Comparison of ENCODE assay signal across 13 cellular contexts in genomic region chr17:1002771-1003555, GRCh38. TPM values are rescaled to one million over a fixed set of nuclear protein-coding genes. Genes with fewer than 3 reads are reported as not detected.
A peak's percentile ranks its signal among the peaks of the same experiment; 100 is the strongest.
DNase-seq lines count a peak whose midpoint lies in the region; ATAC-seq and TF ChIP-seq lines count a peak whose summit lies in the region.
"Had no signal": no experiment of that assay in that cellular context is flagged by ENCODE, and none has a peak within 500 bp of the region (broad histone marks: within the 10 kb centered on the region; RNA-seq: fewer than 3 reads in every experiment).

No MANE protein-coding gene starts in this region.

- peak; percentile 4 to 42 for ATAC-seq in left cardiac atrium
- no peak for ATAC-seq in gastrocnemius medialis
- no peak for ATAC-seq in HG02798 (IDR thresholded peaks at IDR 0.05; ENCODE audit: poor library complexity, unreplicated experiment)
- ATAC-seq in effector memory CD8-positive, alpha-beta T cell (replicated peaks): no peak
- ATAC-seq: naive thymus-derived CD4-positive, alpha-beta T cell had no signal

- H3K36me3 ChIP-seq in gastrocnemius medialis: peaks cover 0 to 37% of the 10 kb centered on the region in 2 donors
- peaks cover 64% of the 10 kb centered on the region for H3K36me3 ChIP-seq in effector memory CD4-positive, alpha-beta T cell (ENCODE audit: control insufficient read depth, insufficient read depth, low read length)

- peak overlapping the region; percentile 77 for H3K27ac ChIP-seq in angular gyrus (ENCODE audit: low read depth, low read length)
- peak overlapping the region; percentile 85 to 94 (median 90) for H3K27ac ChIP-seq in gastrocnemius medialis
- H3K27ac ChIP-seq in effector memory CD4-positive, alpha-beta T cell (ENCODE audit: insufficient read depth, low read length, poor library complexity, severe bottlenecking): no peak overlapping the region

- H3K4me1 Mint-ChIP-seq in effector memory CD8-positive, alpha-beta T cell (ENCODE audit: low read depth in 2 of 2): peaks cover 14 to 20% of the 10 kb centered on the region in 2 donors

- intact Hi-C loops in left cardiac atrium (cut with DNase I) (loop anchor here (2.0 to 5.0 kb wide), 2 partner anchors 44 to 54 kb away; no protein-coding TSS in a partner anchor), gastrocnemius medialis (cut with DNase I; ENCODE audit: low total_unique reads) (loop anchor here (5.0 kb wide), 1 partner anchor 34 kb away; no protein-coding TSS in a partner anchor)

- in situ Hi-C loops in gastrocnemius medialis (cut with MboI; ENCODE audit: low sequenced_read_pairs in 4 of 4): loop anchor here in 1 of 4 donors (5.0 kb wide), 1 partner anchor 54 kb away; no protein-coding TSS in a partner anchor

- no peaks in the 10 kb centered on the region for H3K9me3 Mint-ChIP-seq in effector memory CD8-positive, alpha-beta T cell
- H3K9me3 Mint-ChIP-seq: naive thymus-derived CD4-positive, alpha-beta T cell; stimulated activated naive CD8-positive, alpha-beta T cell treated with anti-CD3 and anti-CD28 coated beads, Interleukin-15, Interleukin-2, amounts not matched to agents 100 ng/mL and 50 ng/mL, for 24 hours had no signal

- DNase-seq in ELR (ENCODE audit: low read depth) (peak; percentile 15), left cardiac atrium (no peak), gastrocnemius medialis (no peak)
- DNase-seq in stimulated activated CD4-positive, alpha-beta T cell treated with anti-CD3 and anti-CD28 coated beads, Interleukin-12 subunit alpha, Interleukin-12 subunit beta, amount 100 ng/mL, for 4 hours: no peak
- no peak for DNase-seq in effector memory CD4-positive, alpha-beta T cell
- no peak for DNase-seq in effector memory CD8-positive, alpha-beta T cell
- DNase-seq: MM.1S; naive thymus-derived CD4-positive, alpha-beta T cell; T-helper 2 cell had no signal

- H3K4me1 ChIP-seq in gastrocnemius medialis: peaks cover 77 to 86% of the 10 kb centered on the region in 2 donors
- H3K4me1 ChIP-seq in effector memory CD4-positive, alpha-beta T cell (ENCODE audit: control insufficient read depth, insufficient read depth, low read length, poor library complexity, severe bottlenecking): peaks cover 2% of the 10 kb centered on the region

- peaks cover 63% of the 10 kb centered on the region for H3K36me3 Mint-ChIP-seq in effector memory CD8-positive, alpha-beta T cell (ENCODE audit: insufficient read depth)

- no peaks in the 10 kb centered on the region for H3K27me3 Mint-ChIP-seq in effector memory CD8-positive, alpha-beta T cell
- H3K27me3 Mint-ChIP-seq: activated naive CD8-positive, alpha-beta T cell; naive thymus-derived CD4-positive, alpha-beta T cell; stimulated activated naive CD8-positive, alpha-beta T cell treated with anti-CD3 and anti-CD28 coated beads, Interleukin-15, Interleukin-2, amounts not matched to agents 100 ng/mL and 50 ng/mL, for 24 hours had no signal

- TF ChIP-seq CTCF in gastrocnemius medialis (IDR thresholded peaks at IDR 0.05 in 4 of 5, conservative IDR thresholded peaks at IDR 0.05 in 1 of 5): no peak

- H3K27me3 ChIP-seq in gastrocnemius medialis: no peaks in the 10 kb centered on the region
- H3K27me3 ChIP-seq in effector memory CD4-positive, alpha-beta T cell (replicated peaks; ENCODE audit: control insufficient read depth, insufficient read depth, low read length, poor library complexity, severe bottlenecking): no peaks in the 10 kb centered on the region

- no peaks in the 10 kb centered on the region for H3K9me3 ChIP-seq in gastrocnemius medialis
- no peaks in the 10 kb centered on the region for H3K9me3 ChIP-seq in effector memory CD4-positive, alpha-beta T cell (ENCODE audit: control insufficient read depth, low read length)

- no peak for TF ChIP-seq POLR2A in gastrocnemius medialis (IDR thresholded peaks at IDR 0.05)

- peak overlapping the region in 1 of 2 donors; percentile 63 for H3K27ac Mint-ChIP-seq in effector memory CD8-positive, alpha-beta T cell

- no peak overlapping the region for H3K4me3 ChIP-seq in gastrocnemius medialis
- H3K4me3 ChIP-seq in effector memory CD4-positive, alpha-beta T cell (ENCODE audit: insufficient read depth, low read depth, low read length, poor library complexity, severe bottlenecking): no peak overlapping the region

- no peak overlapping the region for H3K4me3 Mint-ChIP-seq in effector memory CD8-positive, alpha-beta T cell
- H3K4me3 Mint-ChIP-seq: activated naive CD8-positive, alpha-beta T cell; naive thymus-derived CD4-positive, alpha-beta T cell; stimulated activated naive CD8-positive, alpha-beta T cell treated with anti-CD3 and anti-CD28 coated beads, Interleukin-15, Interleukin-2, amounts not matched to agents 100 ng/mL and 50 ng/mL, for 24 hours had no signal

RNA-seq across cellular contexts. Expression of gene TIMM22, which starts 6.0 kb away (rescaled TPM):
- total RNA-seq in left cardiac atrium (10 to 100 TPM; 13.2 to 15.6 TPM), gastrocnemius medialis (10 to 100 TPM; 14.4 to 16.1 (median 15.3) TPM)

RNA-seq across cellular contexts. Expression of gene NXN, which starts 23.4 kb away (rescaled TPM):
- total RNA-seq in left cardiac atrium: 10 to 100 TPM; 16.7 to 20.8 TPM
- total RNA-seq in gastrocnemius medialis: 10 to 100 TPM; 55.6 to 86.4 (median 62.7) TPM

Comparison
In these comparisons a context has a peak if more than half of its experiments do, and no peak if none do; other contexts are left out.
1. ATAC-seq: peak in left cardiac atrium (2 of 2); none in gastrocnemius medialis (0 of 2), HG02798 (single experiment) and effector memory CD8-positive, alpha-beta T cell (single experiment).